Comparison of ENCODE assay signal across 1 cellular context in genomic region chr4:7387925-7388324, GRCh38.
TF ChIP-seq lines count a peak whose summit lies in the region.

No MANE protein-coding gene starts in this region.

TF ChIP-seq in HepG2, 621 proteins besides CTCF, POLR2A, EP300 and RAD21:
- TF ChIP-seq NAIF1 (CRISPR knock-in tag; IDR thresholded peaks at IDR 0.05; ENCODE audit: borderline replicate concordance) (no peak), KLF9 (CRISPR knock-in tag; IDR thresholded peaks at IDR 0.05; ENCODE audit: low read depth) (no peak), RNF2 (conservative IDR thresholded peaks at IDR 0.05; ENCODE audit: low read depth) (no peak), DPF2 (CRISPR knock-in tag; IDR thresholded peaks at IDR 0.05; ENCODE audit: borderline replicate concordance, low read depth) (no peak), MNT (IDR thresholded peaks at IDR 0.05) (peak; percentile 94), WIZ (CRISPR knock-in tag; IDR thresholded peaks at IDR 0.05) (no peak)
- TF ChIP-seq, protein P1, sequence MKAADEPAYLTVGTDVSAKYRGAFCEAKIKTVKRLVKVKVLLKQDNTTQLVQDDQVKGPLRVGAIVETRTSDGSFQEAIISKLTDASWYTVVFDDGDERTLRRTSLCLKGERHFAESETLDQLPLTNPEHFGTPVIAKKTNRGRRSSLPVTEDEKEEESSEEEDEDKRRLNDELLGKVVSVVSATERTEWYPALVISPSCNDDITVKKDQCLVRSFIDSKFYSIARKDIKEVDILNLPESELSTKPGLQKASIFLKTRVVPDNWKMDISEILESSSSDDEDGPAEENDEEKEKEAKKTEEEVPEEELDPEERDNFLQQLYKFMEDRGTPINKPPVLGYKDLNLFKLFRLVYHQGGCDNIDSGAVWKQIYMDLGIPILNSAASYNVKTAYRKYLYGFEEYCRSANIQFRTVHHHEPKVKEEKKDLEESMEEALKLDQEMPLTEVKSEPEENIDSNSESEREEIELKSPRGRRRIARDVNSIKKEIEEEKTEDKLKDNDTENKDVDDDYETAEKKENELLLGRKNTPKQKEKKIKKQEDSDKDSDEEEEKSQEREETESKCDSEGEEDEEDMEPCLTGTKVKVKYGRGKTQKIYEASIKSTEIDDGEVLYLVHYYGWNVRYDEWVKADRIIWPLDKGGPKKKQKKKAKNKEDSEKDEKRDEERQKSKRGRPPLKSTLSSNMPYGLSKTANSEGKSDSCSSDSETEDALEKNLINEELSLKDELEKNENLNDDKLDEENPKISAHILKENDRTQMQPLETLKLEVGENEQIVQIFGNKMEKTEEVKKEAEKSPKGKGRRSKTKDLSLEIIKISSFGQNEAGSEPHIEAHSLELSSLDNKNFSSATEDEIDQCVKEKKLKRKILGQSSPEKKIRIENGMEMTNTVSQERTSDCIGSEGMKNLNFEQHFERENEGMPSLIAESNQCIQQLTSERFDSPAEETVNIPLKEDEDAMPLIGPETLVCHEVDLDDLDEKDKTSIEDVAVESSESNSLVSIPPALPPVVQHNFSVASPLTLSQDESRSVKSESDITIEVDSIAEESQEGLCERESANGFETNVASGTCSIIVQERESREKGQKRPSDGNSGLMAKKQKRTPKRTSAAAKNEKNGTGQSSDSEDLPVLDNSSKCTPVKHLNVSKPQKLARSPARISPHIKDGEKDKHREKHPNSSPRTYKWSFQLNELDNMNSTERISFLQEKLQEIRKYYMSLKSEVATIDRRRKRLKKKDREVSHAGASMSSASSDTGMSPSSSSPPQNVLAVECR (CRISPR knock-in tag; IDR thresholded peaks at IDR 0.05; ENCODE audit: borderline replicate concordance) = no peak
